8 cellular contexts compared by ENCODE assay signal in the genomic region with DNA sequence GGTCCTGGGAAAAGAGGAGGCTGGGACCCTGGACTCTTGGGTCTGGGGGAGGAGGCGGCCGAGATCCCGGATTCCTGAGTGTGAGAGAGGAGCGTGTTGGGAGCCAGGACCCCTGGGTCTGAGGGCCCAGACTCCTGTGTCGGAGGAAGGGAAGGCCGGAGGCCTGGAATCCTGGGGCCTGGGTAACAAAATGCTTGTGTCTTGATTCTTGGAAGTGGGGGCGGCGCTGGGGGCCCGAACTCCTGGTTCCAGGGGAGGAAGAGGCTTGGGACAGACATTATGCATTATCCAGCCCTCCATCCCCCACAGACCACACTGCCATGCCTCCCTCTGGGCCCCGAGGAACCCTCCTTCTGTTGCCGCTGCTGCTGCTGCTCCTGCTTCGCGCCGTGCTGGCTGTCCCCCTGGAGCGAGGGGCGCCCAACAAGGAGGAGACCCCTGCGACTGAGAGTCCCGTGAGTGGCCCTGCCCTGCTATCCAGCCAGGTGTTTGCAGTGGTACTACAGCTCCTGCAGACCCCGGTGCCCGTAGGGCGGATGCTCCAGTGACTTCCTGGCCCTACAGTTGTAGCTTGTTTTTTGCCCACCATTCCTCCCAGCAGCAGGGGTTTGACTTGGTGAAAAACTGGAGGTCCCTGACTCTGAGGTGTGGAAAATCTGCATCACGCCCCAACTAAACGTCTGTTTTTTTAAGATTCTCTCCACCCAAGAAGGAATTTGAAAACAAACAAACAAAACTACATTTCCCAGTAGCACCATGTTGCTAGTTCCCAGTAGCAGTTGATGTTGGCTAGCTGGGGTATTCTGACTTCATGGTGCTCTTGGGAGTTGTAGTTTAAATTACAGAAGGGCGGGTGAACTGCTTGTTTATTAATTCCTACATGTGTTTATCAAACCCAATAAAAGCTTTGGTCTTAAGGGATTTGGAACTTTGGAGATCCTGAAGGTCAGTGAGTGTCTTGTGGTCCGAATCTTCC. TPM values are rescaled to one million over a fixed set of nuclear protein-coding genes. Genes with fewer than 3 reads are reported as not detected.
DNase-seq lines count a peak whose midpoint lies in the region; ATAC-seq, FAIRE-seq and TF ChIP-seq lines count a peak whose summit lies in the region.

No MANE protein-coding gene starts in this region.

- ATAC-seq in left colon: peak; percentile 38
- ATAC-seq in GM21529 (IDR thresholded peaks at IDR 0.05; ENCODE audit: unreplicated experiment): no peak

- H3K4me3 Mint-ChIP-seq in activated naive CD4-positive, alpha-beta T cell treated with anti-CD3 and anti-CD28 coated beads, Interleukin-2, amount 10 ng/mL, durations not matched to agents 7 days and 5 days: peak overlapping the region; percentile 96

- peak overlapping the region; percentile 77 for H3K27ac ChIP-seq in stomach smooth muscle (ENCODE audit: low read length)

- DNase-seq in activated naive CD4-positive, alpha-beta T cell treated with anti-CD3 and anti-CD28 coated beads, Interleukin-2, amount 10 ng/mL, durations not matched to agents 7 days and 5 days: peak; percentile 42
- no peak for DNase-seq in activated naive CD4-positive, alpha-beta T cell (lab: John Stamatoyannopoulos, UW)
- DNase-seq in OCI-M1 (lab: John Stamatoyannopoulos, UW): peak; percentile 71
- peak; percentile 20 for DNase-seq in bronchial epithelial cell (ENCODE audit: low read depth)
- peak in 1 of 2 donors; percentile 32 for DNase-seq in left colon
- DNase-seq in KG1 (lab: John Stamatoyannopoulos, UW): no peak

- H3K36me3 ChIP-seq in bronchial epithelial cell (ENCODE audit: control insufficient read depth, insufficient read depth, low read length) (peaks cover 13% of the 10 kb centered on the region), stomach smooth muscle (ENCODE audit: control insufficient read depth in 2 of 2, insufficient read depth in 2 of 2, low read length in 2 of 2) (peaks cover 9 to 12% of the 10 kb centered on the region in 2 donors)

- peak overlapping the region; percentile 97 for H3K27ac Mint-ChIP-seq in activated naive CD4-positive, alpha-beta T cell treated with anti-CD3 and anti-CD28 coated beads, Interleukin-2, amount 10 ng/mL, durations not matched to agents 7 days and 5 days

- H3K9ac ChIP-seq in stomach smooth muscle (ENCODE audit: low read length in 2 of 2): peak overlapping the region; percentile 92 to 95

- H3K36me3 Mint-ChIP-seq in activated naive CD4-positive, alpha-beta T cell treated with anti-CD3 and anti-CD28 coated beads, Interleukin-2, amount 10 ng/mL, durations not matched to agents 7 days and 5 days: peaks cover 39% of the 10 kb centered on the region

- peaks cover 23% of the 10 kb centered on the region for H3K4me1 ChIP-seq in stomach smooth muscle (ENCODE audit: control insufficient read depth, insufficient read depth, low read length)

- H3K4me3 ChIP-seq in bronchial epithelial cell (ENCODE audit: low read depth, low read length) (peak overlapping the region; percentile 55), stomach smooth muscle (ENCODE audit: low read length in 2 of 2) (peak overlapping the region; percentile 95 to 98)

- CTCF ChIA-PET in activated naive CD4-positive, alpha-beta T cell treated with anti-CD3 and anti-CD28 coated beads, Interleukin-2, amount 10 ng/mL, durations not matched to agents 7 days and 5 days (lab: Charles Lee): interaction anchor here (0.7 to 1.5 kb wide), 5 partner anchors 18 to 255 kb away, joined by 3 to 4 read pairs (median 3); no protein-coding TSS in a partner anchor

- H3K27me3 ChIP-seq in bronchial epithelial cell (ENCODE audit: control insufficient read depth, insufficient read depth, low read length) (no peaks in the 10 kb centered on the region), stomach smooth muscle (ENCODE audit: control insufficient read depth in 1 of 2, insufficient read depth in 2 of 2, low read length in 2 of 2) (no peaks in the 10 kb centered on the region)

- H3K27me3 Mint-ChIP-seq in activated naive CD4-positive, alpha-beta T cell treated with anti-CD3 and anti-CD28 coated beads, Interleukin-2, amount 10 ng/mL, durations not matched to agents 7 days and 5 days: peaks cover 19% of the 10 kb centered on the region

- TF ChIP-seq CTCF in bronchial epithelial cell (IDR thresholded peaks at IDR 0.05; ENCODE audit: insufficient read depth, low read length, severe bottlenecking): no peak

- H3K9me3 Mint-ChIP-seq in activated naive CD4-positive, alpha-beta T cell treated with anti-CD3 and anti-CD28 coated beads, Interleukin-2, amount 10 ng/mL, durations not matched to agents 7 days and 5 days: no peaks in the 10 kb centered on the region

- H3K4me1 Mint-ChIP-seq in activated naive CD4-positive, alpha-beta T cell treated with anti-CD3 and anti-CD28 coated beads, Interleukin-2, amount 10 ng/mL, durations not matched to agents 7 days and 5 days: peaks cover 35% of the 10 kb centered on the region

- intact Hi-C loops in left colon (cut with DNase I, micrococcal nuclease): no loop called here

- FAIRE-seq in bronchial epithelial cell (lab: Jason Lieb, UNC): no peak

- no peaks in the 10 kb centered on the region for H3K9me3 ChIP-seq in stomach smooth muscle (ENCODE audit: control insufficient read depth in 2 of 2, low read length in 2 of 2)

RNA-seq across cellular contexts. Expression of gene NUCB1, which starts 0.7 kb away (rescaled TPM):
- total RNA-seq in bronchial epithelial cell (88.2 and 91.7 TPM in 2 replicates), left colon (100 to 1,000 TPM; 207 to 210 TPM)

RNA-seq across cellular contexts. Expression of gene TULP2, which starts 2.2 kb away (rescaled TPM):
- total RNA-seq in bronchial epithelial cell (not detected in 2 replicates), left colon (not detected)

RNA-seq across cellular contexts. Expression of gene PPP1R15A, which starts 28.5 kb away (rescaled TPM):
- 118 and 168 TPM in 2 replicates for total RNA-seq in bronchial epithelial cell
- 10 to 100 TPM; 39.4 to 40.4 TPM for total RNA-seq in left colon

RNA-seq across cellular contexts. Expression of gene PLEKHA4, which starts 32.3 kb away (rescaled TPM):
- 0.79 and 2.2 TPM in 2 replicates for total RNA-seq in bronchial epithelial cell
- 1 to 10 TPM; 4.3 to 8.6 TPM for total RNA-seq in left colon

RNA-seq across cellular contexts. Expression of gene DHDH, which starts 32.7 kb away (rescaled TPM):
- total RNA-seq in bronchial epithelial cell (9.2 and 10.8 TPM in 2 replicates), left colon (under 1 TPM in 1 of 2 donors, not detected in 1; 0.56 TPM)

Comparison
In these comparisons a context has a peak if more than half of its experiments do, and no peak if none do; other contexts are left out.
1. DNase-seq: peak in activated naive CD4-positive, alpha-beta T cell treated with anti-CD3 and anti-CD28 coated beads, Interleukin-2, amount 10 ng/mL, durations not matched to agents 7 days and 5 days (single experiment), OCI-M1 (single experiment) and bronchial epithelial cell (single experiment); none in activated naive CD4-positive, alpha-beta T cell (0 of 4) and KG1 (single experiment).